In the genomic region with DNA sequence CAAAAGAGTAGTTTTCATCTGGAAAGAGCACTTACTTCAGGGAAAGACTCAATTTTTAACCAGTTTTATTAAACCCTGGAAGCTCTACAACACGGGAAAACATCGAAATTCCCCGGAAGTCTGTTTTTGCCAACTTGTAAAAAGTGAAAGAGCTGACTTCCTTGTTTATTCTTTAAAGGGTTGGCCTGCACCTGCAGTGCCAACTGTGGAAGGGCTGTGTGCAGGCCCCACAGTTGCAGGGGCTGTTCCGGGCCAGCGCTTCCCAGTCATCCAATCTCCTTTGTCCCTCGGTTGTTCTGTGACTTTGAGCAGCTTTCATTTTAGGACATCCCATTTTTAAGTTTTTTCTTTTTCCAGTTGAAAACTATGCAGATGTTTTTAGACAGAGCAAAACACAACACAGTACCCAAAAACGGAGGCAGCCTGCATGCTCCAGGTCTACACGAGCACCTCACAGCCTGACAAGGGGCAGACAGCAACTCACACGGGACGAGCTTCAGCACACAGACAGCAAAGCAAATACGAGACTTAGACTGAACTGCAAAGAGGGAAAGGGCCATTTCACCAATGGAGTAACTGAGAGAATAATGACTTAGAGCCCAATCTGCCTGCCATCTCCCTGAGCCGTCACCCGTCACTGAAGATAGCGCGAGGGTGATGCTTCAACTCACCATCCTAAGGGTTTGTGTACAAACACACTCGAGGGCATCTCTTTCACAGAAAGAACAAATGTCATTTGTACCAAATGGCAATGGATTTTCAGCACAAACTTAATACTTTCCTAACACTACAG, we compare ENCODE assay signal across 10 cellular contexts.
DNase-seq lines count a peak whose midpoint lies in the region; ATAC-seq, FAIRE-seq and TF ChIP-seq lines count a peak whose summit lies in the region.
"Had no signal": no experiment of that assay in that cellular context is flagged by ENCODE, and none has a peak within 500 bp of the region (broad histone marks: within the 10 kb centered on the region; RNA-seq: fewer than 3 reads in every experiment).

No MANE protein-coding gene starts in this region.

- H3K4me3 ChIP-seq in pancreas, result no peak overlapping the region

- H3K27me3 Mint-ChIP-seq in dendritic cell treated with granulocyte-macrophage colony-stimulating factor and Interleukin-4, amounts not matched to agents 40 ng/mL and 50 ng/mL, for 4 days, result no peaks in the 10 kb centered on the region

- peaks cover 25% of the 10 kb centered on the region for H3K4me1 Mint-ChIP-seq in dendritic cell treated with granulocyte-macrophage colony-stimulating factor and Interleukin-4, amounts not matched to agents 40 ng/mL and 50 ng/mL, for 4 days (ENCODE audit: low read depth)

- H3K27ac ChIP-seq in pancreas, result peak overlapping the region in 2 of 4 donors; percentile 37 to 58
- H3K27ac ChIP-seq: epithelial cell of prostate had no signal

- peak overlapping the region; percentile 71 for H3K27ac Mint-ChIP-seq in dendritic cell treated with granulocyte-macrophage colony-stimulating factor and Interleukin-4, amounts not matched to agents 40 ng/mL and 50 ng/mL, for 4 days

- in situ Hi-C loops in Caki2 (cut with HindIII; ENCODE audit: low pct_unique_long_range_greater_than_20kb, low sequenced_read_pairs), result no loop called here

- no peaks in the 10 kb centered on the region for H3K27me3 ChIP-seq in pancreas

- H3K9me3 ChIP-seq in pancreas, result no peaks in the 10 kb centered on the region

- FAIRE-seq in pancreas (lab: Jason Lieb, UNC), result no peak

- DNase-seq in Caki2 (ENCODE audit: low read depth), result peak; percentile 46
- DNase-seq in pancreas, result no peak
- DNase-seq in NCI-H1417 treated with DMSO at 0.1 percent for 48 hours (lab: John Stamatoyannopoulos, UW), result no peak
- DNase-seq in Right ventricle myocardium inferior (ENCODE audit: missing footprints), result no peak
- DNase-seq: mesendoderm had no signal

- H3K9me3 Mint-ChIP-seq in dendritic cell treated with granulocyte-macrophage colony-stimulating factor and Interleukin-4, amounts not matched to agents 40 ng/mL and 50 ng/mL, for 4 days, result no peaks in the 10 kb centered on the region

- H3K36me3 Mint-ChIP-seq in dendritic cell treated with granulocyte-macrophage colony-stimulating factor and Interleukin-4, amounts not matched to agents 40 ng/mL and 50 ng/mL, for 4 days (ENCODE audit: low read depth), result peaks cover 100% of the 10 kb centered on the region

- 68 to 71% methylated on average over 16 of the region's 16 CpGs for WGBS in pancreas, 2 donors

- ATAC-seq in HG02884 (IDR thresholded peaks at IDR 0.05; ENCODE audit: unreplicated experiment) (peak; percentile 56), pancreas (peak in 3 of 4 donors; percentile 33 to 64 (median 45)), GM18520 (IDR thresholded peaks at IDR 0.05; ENCODE audit: unreplicated experiment) (no peak), HG03520 (IDR thresholded peaks at IDR 0.05; ENCODE audit: unreplicated experiment) (no peak), Right ventricle myocardium inferior (no peak)

- H3K4me3 Mint-ChIP-seq in dendritic cell treated with granulocyte-macrophage colony-stimulating factor and Interleukin-4, amounts not matched to agents 40 ng/mL and 50 ng/mL, for 4 days, result no peak overlapping the region

- no peak for TF ChIP-seq CTCF in pancreas (IDR thresholded peaks at IDR 0.05)

- H3K4me1 ChIP-seq in pancreas, result peaks cover 0 to 6% (median 0%) of the 10 kb centered on the region in 3 donors

- intact Hi-C loops in dendritic cell treated with granulocyte-macrophage colony-stimulating factor and Interleukin-4, amounts not matched to agents 40 ng/mL and 50 ng/mL, for 4 days (cut with micrococcal nuclease), result loop anchor here (5.0 kb wide), 1 partner anchor 150 kb away; no protein-coding TSS in a partner anchor
- intact Hi-C loops in pancreas (cut with DNase I), result no loop called here
- intact Hi-C loops in Right ventricle myocardium inferior (cut with DNase I), result no loop called here

- H3K36me3 ChIP-seq in pancreas, result peaks cover 0 to 45% (median 3%) of the 10 kb centered on the region in 3 donors

Comparison
In these comparisons a context has a peak if more than half of its experiments do, and no peak if none do; other contexts are left out.
1. ATAC-seq: peak in HG02884 (single experiment) and pancreas (3 of 4); none in GM18520 (single experiment), HG03520 (single experiment) and Right ventricle myocardium inferior (single experiment).